14 cellular contexts compared by ENCODE assay signal in the genomic region with DNA sequence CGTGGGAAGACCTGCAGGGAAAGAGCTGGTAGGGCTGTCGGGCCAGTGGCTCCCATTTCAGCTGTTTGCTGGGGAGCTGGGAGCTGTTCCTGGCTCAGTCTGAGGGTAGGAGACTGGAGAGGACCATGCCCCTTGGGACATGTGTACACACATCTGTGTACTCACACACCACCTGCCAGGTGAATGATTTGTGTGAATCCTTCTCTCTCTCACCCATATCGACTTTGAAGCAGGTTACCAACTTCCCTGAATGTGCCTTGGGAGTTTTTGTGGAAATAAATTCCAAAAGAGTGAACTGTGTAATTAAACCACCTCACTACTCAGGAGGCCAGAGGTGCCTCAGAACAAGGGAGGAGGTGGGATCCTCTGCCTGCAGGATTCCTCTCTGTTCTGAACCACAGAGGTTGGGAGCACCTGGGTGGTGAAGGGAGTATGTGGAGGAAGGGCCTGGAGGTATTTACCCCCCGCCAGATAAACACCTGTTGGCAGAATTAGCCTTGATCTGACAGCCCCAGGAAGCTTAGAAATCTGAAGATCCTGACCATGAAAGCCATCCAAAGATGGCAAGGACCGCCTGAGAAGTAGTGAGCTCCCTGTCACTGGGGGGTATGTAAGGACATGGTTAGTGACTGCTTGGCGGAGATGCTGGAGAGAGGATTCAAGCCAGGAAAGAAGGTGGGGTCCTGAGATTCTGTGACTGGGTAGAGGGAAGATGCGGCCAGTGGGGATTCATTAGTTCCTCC. TPM values are rescaled to one million over a fixed set of nuclear protein-coding genes. Genes with fewer than 3 reads are reported as not detected.
DNase-seq lines count a peak whose midpoint lies in the region; ATAC-seq and TF ChIP-seq lines count a peak whose summit lies in the region.
"Had no signal": no experiment of that assay in that cellular context is flagged by ENCODE, and none has a peak within 500 bp of the region (broad histone marks: within the 10 kb centered on the region; RNA-seq: fewer than 3 reads in every experiment).

No MANE protein-coding gene starts in this region.

- no peak overlapping the region for H3K9ac ChIP-seq in OCI-LY3 (ENCODE audit: low read length)

- ATAC-seq in GM19035 (IDR thresholded peaks at IDR 0.05; ENCODE audit: unreplicated experiment): no peak

- TF ChIP-seq CTCF in C4-2B (conservative IDR thresholded peaks at IDR 0.05) (no peak), OCI-LY3 (IDR thresholded peaks at IDR 0.05; ENCODE audit: low read depth, low read length) (no peak), osteoblast (IDR thresholded peaks at IDR 0.05; ENCODE audit: extremely low read depth, low read depth, low read length) (no peak)

- DNase-seq in epithelial cell of prostate (ENCODE audit: low read depth, low spot score) (no peak), osteoblast (ENCODE audit: insufficient read length, low spot score, missing footprints) (peak; percentile 50), CD1c-positive myeloid dendritic cell (ENCODE audit: extremely low spot score) (no peak), NCI-H1436 (lab: John Stamatoyannopoulos, UW) (no peak)
- DNase-seq in activated CD4-positive, alpha-beta T cell treated with anti-CD3 and anti-CD28 coated beads, Interleukin-2, amount 50 U/mL, for 1 hour: no peak
- DNase-seq: activated naive CD8-positive, alpha-beta T cell treated with anti-CD3 and anti-CD28 coated beads for 36 hours; BE2C; NCI-H1105 treated with DMSO at 0.1 percent for 48 hours; NCI-H774; stimulated activated CD4-positive, alpha-beta T cell treated with anti-CD3 and anti-CD28 coated beads, Interleukin-1b, Interleukin-23, amount 100 ng/mL, for 48 hours had no signal

- H3K36me3 ChIP-seq in OCI-LY3 (replicated peaks; ENCODE audit: low read depth, low read length) (no peaks in the 10 kb centered on the region), osteoblast (ENCODE audit: insufficient read depth, low read length) (peaks cover 2% of the 10 kb centered on the region)
- H3K36me3 ChIP-seq: BE2C, prostate gland had no signal

- 0 out of 2 replicates have a peak overlapping the region, but pooled peaks have one; percentile 30 for H2AFZ ChIP-seq in OCI-LY3 (ENCODE audit: low read depth, low read length)
- no peak overlapping the region for H2AFZ ChIP-seq in osteoblast (ENCODE audit: low read length)

- H3K27ac ChIP-seq in C4-2B: peak overlapping the region; percentile 54; the same call in 1 of the 2 replicates
- no peak overlapping the region for H3K27ac ChIP-seq in OCI-LY3 (ENCODE audit: low read length)
- H3K27ac ChIP-seq in epithelial cell of prostate: peak overlapping the region; percentile 95
- peak overlapping the region; percentile 73 for H3K27ac ChIP-seq in osteoblast (ENCODE audit: low read depth, low read length)

- H3K4me2 ChIP-seq in OCI-LY3 (ENCODE audit: low read length) (no peak overlapping the region), osteoblast (ENCODE audit: insufficient read depth, low read length) (peak overlapping the region; percentile 59)

- H3K4me1 ChIP-seq in OCI-LY3 (ENCODE audit: low read length) (peaks cover 23% of the 10 kb centered on the region), osteoblast (ENCODE audit: insufficient read depth, low read length) (peaks cover 68% of the 10 kb centered on the region)

- H3K79me2 ChIP-seq in OCI-LY3 (ENCODE audit: low read length): no peaks in the 10 kb centered on the region
- H3K79me2 ChIP-seq in osteoblast (ENCODE audit: insufficient read depth, low read length): peaks cover 10% of the 10 kb centered on the region

- H3K9me3 ChIP-seq in OCI-LY3 (ENCODE audit: insufficient read depth, low read length) (no peaks in the 10 kb centered on the region), osteoblast (ENCODE audit: low read depth, low read length) (no peaks in the 10 kb centered on the region)
- H3K9me3 ChIP-seq: BE2C, prostate gland had no signal

- H3K27me3 ChIP-seq in OCI-LY3 (ENCODE audit: low read depth, low read length): 0 out of 2 replicates have a peak, but pooled peaks cover 5% of the 10 kb centered on the region
- no peaks in the 10 kb centered on the region for H3K27me3 ChIP-seq in osteoblast (ENCODE audit: insufficient read depth, low read length)

- H4K20me1 ChIP-seq in OCI-LY3 (ENCODE audit: insufficient read depth, low read length) (no peaks in the 10 kb centered on the region), osteoblast (ENCODE audit: insufficient read depth, low read length) (no peaks in the 10 kb centered on the region)

- H3K4me3 ChIP-seq in OCI-LY3 (ENCODE audit: low read length) (no peak overlapping the region), osteoblast (ENCODE audit: insufficient read depth, low read length) (no peak overlapping the region)
- H3K4me3 ChIP-seq: prostate gland had no signal

RNA-seq across cellular contexts. Expression of a gene that starts 3.3 kb away (rescaled TPM):
- total RNA-seq in osteoblast: 12.4 and 28.6 TPM in 2 replicates
- total RNA-seq: activated naive CD8-positive, alpha-beta T cell treated with anti-CD3 and anti-CD28 coated beads for 36 hours had no signal
